8 cellular contexts compared by ENCODE assay signal in genomic region chr17:64155751-64156544, GRCh38. TPM values are rescaled to one million over a fixed set of nuclear protein-coding genes. Genes with fewer than 3 reads are reported as not detected.
DNase-seq lines count a peak whose midpoint lies in the region; ATAC-seq and TF ChIP-seq lines count a peak whose summit lies in the region.

No MANE protein-coding gene starts in this region.

- H3K79me2 ChIP-seq in parathyroid adenoma = peaks cover 2% of the 10 kb centered on the region

- intact Hi-C loops in left ventricle myocardium superior (cut with micrococcal nuclease) = no loop called here

- no peak overlapping the region for H3K27ac Mint-ChIP-seq in stimulated activated memory B cell treated with anti-CD40 and anti-IgM and Interleukin-4, amounts not matched to agents 10 μg/mL and 1 μg/mL and 100 μg/mL, for 72 hours

- no peaks in the 10 kb centered on the region for H3K9me3 Mint-ChIP-seq in stimulated activated memory B cell treated with anti-CD40 and anti-IgM and Interleukin-4, amounts not matched to agents 10 μg/mL and 1 μg/mL and 100 μg/mL, for 72 hours

- H2AFZ ChIP-seq in parathyroid adenoma = peak overlapping the region; percentile 41

- peaks cover 18% of the 10 kb centered on the region for H3K36me3 Mint-ChIP-seq in stimulated activated memory B cell treated with anti-CD40 and anti-IgM and Interleukin-4, amounts not matched to agents 10 μg/mL and 1 μg/mL and 100 μg/mL, for 72 hours

- H3K4me3 Mint-ChIP-seq in stimulated activated memory B cell treated with anti-CD40 and anti-IgM and Interleukin-4, amounts not matched to agents 10 μg/mL and 1 μg/mL and 100 μg/mL, for 72 hours = no peak overlapping the region

- no peak overlapping the region for H3K9ac ChIP-seq in parathyroid adenoma

- peak overlapping the region; percentile 2 for H3K4me2 ChIP-seq in parathyroid adenoma (ENCODE audit: low read length)

- no peaks in the 10 kb centered on the region for H3K9me3 ChIP-seq in parathyroid adenoma (ENCODE audit: control insufficient read depth, low read length)

- no peak for TF ChIP-seq CTCF in parathyroid adenoma (IDR thresholded peaks at IDR 0.05)

- H3K27ac ChIP-seq in angular gyrus (ENCODE audit: low read depth, low read length) (peak overlapping the region; percentile 90), parathyroid adenoma (peak overlapping the region; percentile 70)

- H3K4me3 ChIP-seq in parathyroid adenoma (ENCODE audit: low read depth, low read length) = no peak overlapping the region

- peak; percentile 94 for ATAC-seq in left ventricle myocardium superior
- no peak for ATAC-seq in stimulated activated memory B cell treated with anti-CD40 and anti-IgM and Interleukin-4, amounts not matched to agents 10 μg/mL and 1 μg/mL and 100 μg/mL, for 72 hours

- DNase-seq in COLO829 (ENCODE audit: low spot score) = peak; percentile 97
- peak; percentile 83 for DNase-seq in left ventricle myocardium superior
- DNase-seq in NCI-H1436 (lab: John Stamatoyannopoulos, UW) = no peak
- DNase-seq in GM19240 (ENCODE audit: insufficient read length, low spot score) = no peak
- DNase-seq in kidney glomerular epithelial cell (lab: John Stamatoyannopoulos, UW) = no peak

- no peaks in the 10 kb centered on the region for H3K36me3 ChIP-seq in parathyroid adenoma (ENCODE audit: control insufficient read depth, insufficient read depth, low read length)

- no peaks in the 10 kb centered on the region for H3K27me3 Mint-ChIP-seq in stimulated activated memory B cell treated with anti-CD40 and anti-IgM and Interleukin-4, amounts not matched to agents 10 μg/mL and 1 μg/mL and 100 μg/mL, for 72 hours

- no peaks in the 10 kb centered on the region for H3K27me3 ChIP-seq in parathyroid adenoma (ENCODE audit: control insufficient read depth, insufficient read depth, low read length)

- no peaks in the 10 kb centered on the region for H3K4me1 Mint-ChIP-seq in stimulated activated memory B cell treated with anti-CD40 and anti-IgM and Interleukin-4, amounts not matched to agents 10 μg/mL and 1 μg/mL and 100 μg/mL, for 72 hours

- peaks cover 40% of the 10 kb centered on the region for H3K4me1 ChIP-seq in parathyroid adenoma

RNA-seq across cellular contexts. Expression of gene ERN1, which starts 26.0 kb away (rescaled TPM):
- 9.0 TPM for total RNA-seq in left ventricle myocardium superior

Comparison
In these comparisons a context has a peak if more than half of its experiments do, and no peak if none do; other contexts are left out.
1. DNase-seq: peak in COLO829 (single experiment) and left ventricle myocardium superior (single experiment); none in NCI-H1436 (single experiment), GM19240 (single experiment) and kidney glomerular epithelial cell (single experiment).